Comparison of ENCODE assay signal across 12 cellular contexts in genomic region chr6:7691675-7692452, GRCh38. TPM values are rescaled to one million over a fixed set of nuclear protein-coding genes. Genes with fewer than 3 reads are reported as not detected.
DNase-seq lines count a peak whose midpoint lies in the region; TF ChIP-seq lines count a peak whose summit lies in the region.
"Had no signal": no experiment of that assay in that cellular context is flagged by ENCODE, and none has a peak within 500 bp of the region (broad histone marks: within the 10 kb centered on the region; RNA-seq: fewer than 3 reads in every experiment).

No MANE protein-coding gene starts in this region.

- H3K9me3 ChIP-seq in endodermal cell (ENCODE audit: control insufficient read depth, low read length) = no peaks in the 10 kb centered on the region
- H3K9me3 ChIP-seq: vagina had no signal

- no peaks in the 10 kb centered on the region for H3K9me3 Mint-ChIP-seq in endodermal cell
- no peaks in the 10 kb centered on the region for H3K9me3 Mint-ChIP-seq in osteocyte (ENCODE audit: unreplicated experiment)

- no peaks in the 10 kb centered on the region for H3K36me3 Mint-ChIP-seq in endodermal cell (ENCODE audit: low read depth)
- no peaks in the 10 kb centered on the region for H3K36me3 Mint-ChIP-seq in osteocyte (ENCODE audit: unreplicated experiment)

- H3K27me3 Mint-ChIP-seq in endodermal cell (ENCODE audit: insufficient read depth) = peaks cover 4% of the 10 kb centered on the region
- H3K27me3 Mint-ChIP-seq in osteocyte (ENCODE audit: unreplicated experiment) = peaks cover 25% of the 10 kb centered on the region

- 69 to 83% methylated on average over 10 to 21 of the region's 21 CpGs for WGBS in endodermal cell (ENCODE audit: insufficient coverage in 1 of 2, insufficient read length in 1 of 2), 2 experiments

- DNase-seq in ELF-1 (ENCODE audit: low read depth, low spot score) (peak; percentile 78), NCI-H226 (peak; percentile 85), endodermal cell (peak; percentile 87), osteocyte (ENCODE audit: extremely low spot score, unreplicated experiment) (no peak), NCI-H2029 treated with DMSO at 0.1 percent for 48 hours (lab: John Stamatoyannopoulos, UW) (no peak), NOMO-1 (lab: John Stamatoyannopoulos, UW; ENCODE audit: unreplicated experiment in 2 of 2) (no peak), GM20000 (ENCODE audit: low spot score) (no peak), RPMI8226 (no peak)
- DNase-seq: activated CD4-positive, alpha-beta T cell treated with anti-CD3 and anti-CD28 coated beads for 1 hour; central memory CD4-positive, alpha-beta T cell; NCI-H187 had no signal

- H3K4me3 Mint-ChIP-seq in endodermal cell (peak overlapping the region; percentile 28), osteocyte (ENCODE audit: unreplicated experiment) (peak overlapping the region; percentile 24)

- no peak for TF ChIP-seq CTCF in endodermal cell (conservative IDR thresholded peaks at IDR 0.05)
- no peak for TF ChIP-seq CTCF in osteocyte (IDR thresholded peaks at IDR 0.05)
- no peak for TF ChIP-seq CTCF in GM20000 (IDR thresholded peaks at IDR 0.05; ENCODE audit: extremely low read depth, missing control alignments)

- H3K4me1 Mint-ChIP-seq in endodermal cell (peaks cover 32% of the 10 kb centered on the region), osteocyte (ENCODE audit: unreplicated experiment) (peaks cover 8% of the 10 kb centered on the region)

- no peak overlapping the region for H3K4me3 ChIP-seq in endodermal cell (ENCODE audit: low read length)
- H3K4me3 ChIP-seq: vagina had no signal

- peaks cover 3% of the 10 kb centered on the region for H3K4me1 ChIP-seq in endodermal cell (ENCODE audit: control insufficient read depth, insufficient read depth, low read length)
- H3K4me1 ChIP-seq: vagina had no signal

- H3K27me3 ChIP-seq in endodermal cell (ENCODE audit: control insufficient read depth, insufficient read depth, low read length, poor library complexity, severe bottlenecking) = no peaks in the 10 kb centered on the region
- H3K27me3 ChIP-seq: vagina had no signal

- H3K27ac Mint-ChIP-seq in endodermal cell (peak overlapping the region; percentile 89), osteocyte (ENCODE audit: unreplicated experiment) (no peak overlapping the region)

- no peak overlapping the region for H3K9ac ChIP-seq in endodermal cell (ENCODE audit: extremely low read depth, low read length, poor library complexity, severe bottlenecking)

- H3K36me3 ChIP-seq in endodermal cell (ENCODE audit: control insufficient read depth, insufficient read depth, low read length) = no peaks in the 10 kb centered on the region
- H3K36me3 ChIP-seq: vagina had no signal

- no peak overlapping the region for H3K27ac ChIP-seq in endodermal cell (ENCODE audit: low read depth, low read length)
- H3K27ac ChIP-seq: vagina had no signal

RNA-seq across cellular contexts. Expression of gene BMP6, which starts 34.0 kb away (rescaled TPM):
- total RNA-seq in endodermal cell = under 1 TPM; 0.62 to 0.71 TPM
- polyA plus RNA-seq in endodermal cell (2013, experiment 1 of 2) = 5.8 TPM
- polyA plus RNA-seq in endodermal cell (2013, experiment 2 of 2) = 6.0 TPM
- total RNA-seq in osteocyte = not detected in 2 replicates

Comparison
In these comparisons a context has a peak if more than half of its experiments do, and no peak if none do; other contexts are left out.
1. DNase-seq: peak in ELF-1 (single experiment), NCI-H226 (single experiment) and endodermal cell (single experiment); none in osteocyte (single experiment), NCI-H2029 treated with DMSO at 0.1 percent for 48 hours (single experiment), NOMO-1 (0 of 2), GM20000 (single experiment) and RPMI8226 (single experiment).